ENCODE assay signal across 7 cellular contexts in the genomic region with DNA sequence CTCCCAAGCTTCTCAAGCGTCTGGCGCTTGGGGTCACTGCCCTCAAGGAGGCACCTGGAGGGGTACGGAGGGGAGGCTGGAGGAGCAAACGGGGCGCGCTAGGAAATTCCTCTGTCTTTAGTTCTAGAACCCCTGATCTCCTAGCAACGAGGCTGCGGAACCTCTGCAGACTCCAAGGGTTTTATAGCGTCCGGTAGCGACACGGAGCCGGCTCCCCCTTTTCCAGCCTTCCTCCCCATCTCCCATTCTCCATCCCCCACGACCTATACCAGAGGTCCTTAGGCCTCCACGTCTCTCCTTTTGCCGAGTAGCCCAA. TPM values are rescaled to one million over a fixed set of nuclear protein-coding genes. Genes with fewer than 3 reads are reported as not detected.
DNase-seq lines count a peak whose midpoint lies in the region; ATAC-seq and TF ChIP-seq lines count a peak whose summit lies in the region.

No MANE protein-coding gene starts in this region.

- no peaks in the 10 kb centered on the region for H3K9me3 Mint-ChIP-seq in WTC11

- H3K79me2 ChIP-seq in smooth muscle cell (ENCODE audit: low read depth) = peaks cover 15% of the 10 kb centered on the region

- H3K4me1 ChIP-seq in smooth muscle cell (ENCODE audit: low read depth) (peaks cover 15% of the 10 kb centered on the region), prostate gland (replicated peaks) (peaks cover 9% of the 10 kb centered on the region)

- intact Hi-C loops in prostate gland (cut with DNase I) = loop anchor here (5.0 kb wide), 2 partner anchors 46 to 139 kb away; a partner anchor contains a TSS

- no peaks in the 10 kb centered on the region for H4K20me1 ChIP-seq in smooth muscle cell (ENCODE audit: low read depth)

- 33% methylated on average over 16 of the region's 16 CpGs for WGBS in smooth muscle cell (ENCODE audit: low lambda C conversion rate)
- WGBS in prostate gland = 30% methylated on average over 16 of the region's 16 CpGs

- peaks cover 8% of the 10 kb centered on the region for H3K4me1 Mint-ChIP-seq in WTC11

- peak overlapping the region; percentile 40 for H3K4me3 ChIP-seq in fibroblast of villous mesenchyme (ENCODE audit: low read depth, low read length)
- peak overlapping the region; percentile 73 for H3K4me3 ChIP-seq in smooth muscle cell
- H3K4me3 ChIP-seq in prostate gland = peak overlapping the region in 1 of 2 donors; percentile 99

- TF ChIP-seq CTCF in WTC11 (IDR thresholded peaks at IDR 0.05) (no peak), fibroblast of villous mesenchyme (IDR thresholded peaks at IDR 0.05; ENCODE audit: insufficient read depth, low read depth, low read length) (no peak), smooth muscle cell (IDR thresholded peaks at IDR 0.05; ENCODE audit: borderline replicate concordance, insufficient read depth, poor library complexity, severe bottlenecking) (no peak), prostate gland (IDR thresholded peaks at IDR 0.05) (no peak)

- H3K36me3 ChIP-seq in smooth muscle cell (ENCODE audit: low read depth) (no peaks in the 10 kb centered on the region), prostate gland (no peaks in the 10 kb centered on the region)

- H3K27me3 Mint-ChIP-seq in WTC11 (ENCODE audit: low read depth) = no peaks in the 10 kb centered on the region

- H3K27ac Mint-ChIP-seq in WTC11 = no peak overlapping the region

- H3F3A ChIP-seq in smooth muscle cell (ENCODE audit: low read depth) = no peaks in the 10 kb centered on the region

- POLR2A ChIA-PET in HEK293T (lab: Yijun Ruan, JAX) = interaction anchor here (0.6 to 2.5 kb wide), 11 partner anchors 8 to 165 kb away, joined by 3 to 8 read pairs (median 4); a partner anchor contains a TSS
- POLR2A ChIA-PET in WTC11 (lab: Charles Lee) = interaction anchor here (0.5 to 1.5 kb wide), 8 partner anchors 10 to 132 kb away, joined by 3 to 5 read pairs (median 4); a partner anchor contains a TSS

- H3K27ac ChIP-seq in smooth muscle cell (ENCODE audit: low read depth) (peak overlapping the region; percentile 90), prostate gland (peak overlapping the region in 1 of 2 donors; percentile 96)

- H2AFZ ChIP-seq in smooth muscle cell (ENCODE audit: low read depth) = peak overlapping the region; percentile 43

- no peak for TF ChIP-seq POLR2A in prostate gland (IDR thresholded peaks at IDR 0.05)
- TF ChIP-seq POLR2A in erythroblast (IDR thresholded peaks at IDR 0.05; ENCODE audit: low read length) = no peak

- H3K4me3 Mint-ChIP-seq in WTC11 = peak overlapping the region; percentile 98

- ATAC-seq in WTC11 = no peak

- no peak overlapping the region for H3K9ac ChIP-seq in smooth muscle cell (ENCODE audit: low read depth)

- H3K27me3 ChIP-seq in smooth muscle cell (ENCODE audit: low read depth) (no peaks in the 10 kb centered on the region), prostate gland (replicated peaks; ENCODE audit: insufficient read depth) (no peaks in the 10 kb centered on the region)

- H3K9me3 ChIP-seq in smooth muscle cell (replicated peaks; ENCODE audit: low read depth) (no peaks in the 10 kb centered on the region), prostate gland (no peaks in the 10 kb centered on the region)

- CTCF ChIA-PET in HEK293T (lab: Yijun Ruan, JAX) = interaction anchor here (1.0 to 1.1 kb wide), 4 partner anchors 10 to 98 kb away, joined by 3 to 4 read pairs (median 3); a partner anchor contains a TSS
- CTCF ChIA-PET in WTC11 (lab: Charles Lee) = interaction anchor here (0.7 to 3.8 kb wide), 17 partner anchors 14 to 248 kb away, joined by 3 to 32 read pairs (median 3); a partner anchor contains a TSS

- DNase-seq in HEK293T (ENCODE audit: extremely low spot score) (no peak), WTC11 (ENCODE audit: low spot score) (no peak), fibroblast of villous mesenchyme (ENCODE audit: low read depth) (no peak), smooth muscle cell (lab: John Stamatoyannopoulos, UW; ENCODE audit: unreplicated experiment) (no peak), prostate gland (ENCODE audit: low spot score) (no peak), H4 (ENCODE audit: low spot score) (no peak), erythroblast (lab: John Stamatoyannopoulos, UW) (no peak)

- H3K4me2 ChIP-seq in smooth muscle cell = peak overlapping the region; percentile 83

- H3K36me3 Mint-ChIP-seq in WTC11 = peaks cover 9% of the 10 kb centered on the region

TF ChIP-seq in HEK293T, 16 proteins besides CTCF, POLR2A, EP300 and RAD21:
- no peak for TF ChIP-seq FOXK2 (IDR thresholded peaks at IDR 0.05)
- TF ChIP-seq FOXA1 (IDR thresholded peaks at IDR 0.05) = no peak
- 0 out of 2 replicates have a peak, but pooled peaks have one; percentile 89 for TF ChIP-seq HDGF (IDR thresholded peaks at IDR 0.05; ENCODE audit: borderline replicate concordance)
- peak; percentile 69 for TF ChIP-seq L3MBTL2 (conservative IDR thresholded peaks at IDR 0.05)
- TF ChIP-seq, protein P1, sequence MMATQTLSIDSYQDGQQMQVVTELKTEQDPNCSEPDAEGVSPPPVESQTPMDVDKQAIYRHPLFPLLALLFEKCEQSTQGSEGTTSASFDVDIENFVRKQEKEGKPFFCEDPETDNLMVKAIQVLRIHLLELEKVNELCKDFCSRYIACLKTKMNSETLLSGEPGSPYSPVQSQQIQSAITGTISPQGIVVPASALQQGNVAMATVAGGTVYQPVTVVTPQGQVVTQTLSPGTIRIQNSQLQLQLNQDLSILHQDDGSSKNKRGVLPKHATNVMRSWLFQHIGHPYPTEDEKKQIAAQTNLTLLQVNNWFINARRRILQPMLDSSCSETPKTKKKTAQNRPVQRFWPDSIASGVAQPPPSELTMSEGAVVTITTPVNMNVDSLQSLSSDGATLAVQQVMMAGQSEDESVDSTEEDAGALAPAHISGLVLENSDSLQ (IDR thresholded peaks at IDR 0.05) = no peak
- TF ChIP-seq NFRKB (IDR thresholded peaks at IDR 0.05) = no peak
- no peak for TF ChIP-seq ELF4 (IDR thresholded peaks at IDR 0.05)
- TF ChIP-seq SUZ12 (IDR thresholded peaks at IDR 0.05) = no peak
- no peak for TF ChIP-seq ZNF384 (IDR thresholded peaks at IDR 0.05)
- TF ChIP-seq CTBP1 (IDR thresholded peaks at IDR 0.05; ENCODE audit: borderline replicate concordance) = no peak
- no peak for TF ChIP-seq LEF1 (IDR thresholded peaks at IDR 0.05; ENCODE audit: borderline replicate concordance)
- no peak for TF ChIP-seq TARDBP (IDR thresholded peaks at IDR 0.05)

TF ChIP-seq in WTC11, 78 proteins besides CTCF, POLR2A, EP300 and RAD21 (continues in another document):
- TF ChIP-seq ZNF317 (CRISPR knock-in tag; IDR thresholded peaks at IDR 0.05; ENCODE audit: borderline replicate concordance, low read depth) = no peak
- TF ChIP-seq, protein P2, sequence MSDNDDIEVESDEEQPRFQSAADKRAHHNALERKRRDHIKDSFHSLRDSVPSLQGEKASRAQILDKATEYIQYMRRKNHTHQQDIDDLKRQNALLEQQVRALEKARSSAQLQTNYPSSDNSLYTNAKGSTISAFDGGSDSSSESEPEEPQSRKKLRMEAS (CRISPR knock-in tag; IDR thresholded peaks at IDR 0.05) = peak; percentile 14
- TF ChIP-seq, protein P3, sequence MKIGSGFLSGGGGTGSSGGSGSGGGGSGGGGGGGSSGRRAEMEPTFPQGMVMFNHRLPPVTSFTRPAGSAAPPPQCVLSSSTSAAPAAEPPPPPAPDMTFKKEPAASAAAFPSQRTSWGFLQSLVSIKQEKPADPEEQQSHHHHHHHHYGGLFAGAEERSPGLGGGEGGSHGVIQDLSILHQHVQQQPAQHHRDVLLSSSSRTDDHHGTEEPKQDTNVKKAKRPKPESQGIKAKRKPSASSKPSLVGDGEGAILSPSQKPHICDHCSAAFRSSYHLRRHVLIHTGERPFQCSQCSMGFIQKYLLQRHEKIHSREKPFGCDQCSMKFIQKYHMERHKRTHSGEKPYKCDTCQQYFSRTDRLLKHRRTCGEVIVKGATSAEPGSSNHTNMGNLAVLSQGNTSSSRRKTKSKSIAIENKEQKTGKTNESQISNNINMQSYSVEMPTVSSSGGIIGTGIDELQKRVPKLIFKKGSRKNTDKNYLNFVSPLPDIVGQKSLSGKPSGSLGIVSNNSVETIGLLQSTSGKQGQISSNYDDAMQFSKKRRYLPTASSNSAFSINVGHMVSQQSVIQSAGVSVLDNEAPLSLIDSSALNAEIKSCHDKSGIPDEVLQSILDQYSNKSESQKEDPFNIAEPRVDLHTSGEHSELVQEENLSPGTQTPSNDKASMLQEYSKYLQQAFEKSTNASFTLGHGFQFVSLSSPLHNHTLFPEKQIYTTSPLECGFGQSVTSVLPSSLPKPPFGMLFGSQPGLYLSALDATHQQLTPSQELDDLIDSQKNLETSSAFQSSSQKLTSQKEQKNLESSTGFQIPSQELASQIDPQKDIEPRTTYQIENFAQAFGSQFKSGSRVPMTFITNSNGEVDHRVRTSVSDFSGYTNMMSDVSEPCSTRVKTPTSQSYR (CRISPR knock-in tag; IDR thresholded peaks at IDR 0.05) = no peak

RNA-seq across cellular contexts. Expression of a gene that starts 0.6 kb away (rescaled TPM):
- 70.7 to 71.7 TPM (median 70.9 TPM) in 3 replicates for total RNA-seq in WTC11 (2021)
- 60.9 and 84.6 TPM in 2 replicates for total RNA-seq in fibroblast of villous mesenchyme
- 61.4 and 63.2 TPM in 2 replicates for total RNA-seq in smooth muscle cell
- 90.7 and 118 TPM in 2 replicates for polyA plus RNA-seq in smooth muscle cell
- 100 to 1,000 TPM; 121 to 132 TPM for total RNA-seq in prostate gland
- 52.8 and 58.4 TPM in 2 replicates for total RNA-seq in H4 (2014; rRNA removed; shearing (Covaris generic))

RNA-seq across cellular contexts. Expression of a gene that starts 35.7 kb away (rescaled TPM):
- total RNA-seq in WTC11 (2021) = 58.2 to 68.5 TPM (median 64.2 TPM) in 3 replicates
- total RNA-seq in fibroblast of villous mesenchyme = 2.6 and 4.7 TPM in 2 replicates
- total RNA-seq in smooth muscle cell = 23.8 and 178 TPM in 2 replicates
- polyA plus RNA-seq in smooth muscle cell = 37.5 and 46.1 TPM in 2 replicates
- 10 to 100 TPM; 60.7 to 62.9 TPM for total RNA-seq in prostate gland
- total RNA-seq in H4 (2014; rRNA removed; shearing (Covaris generic)) = 6.8 and 10.0 TPM in 2 replicates

RNA-seq across cellular contexts. Expression of a gene that starts 36.7 kb away (rescaled TPM):
- total RNA-seq in WTC11 (2021) (17.6 to 26.9 TPM (median 20.2 TPM) in 3 replicates), fibroblast of villous mesenchyme (5.2 and 7.8 TPM in 2 replicates), smooth muscle cell (4.1 and 7.1 TPM in 2 replicates), prostate gland (1 to 10 TPM; 1.2 to 5.1 TPM)
- polyA plus RNA-seq in smooth muscle cell = 26.1 and 28.8 TPM in 2 replicates
- 3.6 and 6.9 TPM in 2 replicates for total RNA-seq in H4 (2014; rRNA removed; shearing (Covaris generic))

RNA-seq across cellular contexts. Expression of a gene that starts 43.4 kb away (rescaled TPM):
- total RNA-seq in WTC11 (2021) = 8.9 to 10.8 TPM (median 10.0 TPM) in 3 replicates
- total RNA-seq in fibroblast of villous mesenchyme = 211 and 250 TPM in 2 replicates
- 47.5 and 57.4 TPM in 2 replicates for total RNA-seq in smooth muscle cell
- polyA plus RNA-seq in smooth muscle cell = 110 and 123 TPM in 2 replicates
- 100 to 1,000 TPM in 1 of 2 donors, 10 to 100 TPM in 1; 59.3 to 247 TPM for total RNA-seq in prostate gland
- 83.0 and 87.2 TPM in 2 replicates for total RNA-seq in H4 (2014; rRNA removed; shearing (Covaris generic))

RNA-seq across cellular contexts. Expression of a gene that starts 47.7 kb away (rescaled TPM):
- total RNA-seq in WTC11 (2021) = 60.1 to 69.0 TPM (median 66.8 TPM) in 3 replicates
- total RNA-seq in fibroblast of villous mesenchyme = 20.3 and 20.7 TPM in 2 replicates
- 15.6 and 21.1 TPM in 2 replicates for total RNA-seq in smooth muscle cell
- polyA plus RNA-seq in smooth muscle cell = 34.5 and 44.8 TPM in 2 replicates
- total RNA-seq in prostate gland = 10 to 100 TPM; 64.3 to 64.4 TPM
- 43.4 and 46.3 TPM in 2 replicates for total RNA-seq in H4 (2014; rRNA removed; shearing (Covaris generic))
